Comparison of ENCODE assay signal across 15 cellular contexts in the genomic region with DNA sequence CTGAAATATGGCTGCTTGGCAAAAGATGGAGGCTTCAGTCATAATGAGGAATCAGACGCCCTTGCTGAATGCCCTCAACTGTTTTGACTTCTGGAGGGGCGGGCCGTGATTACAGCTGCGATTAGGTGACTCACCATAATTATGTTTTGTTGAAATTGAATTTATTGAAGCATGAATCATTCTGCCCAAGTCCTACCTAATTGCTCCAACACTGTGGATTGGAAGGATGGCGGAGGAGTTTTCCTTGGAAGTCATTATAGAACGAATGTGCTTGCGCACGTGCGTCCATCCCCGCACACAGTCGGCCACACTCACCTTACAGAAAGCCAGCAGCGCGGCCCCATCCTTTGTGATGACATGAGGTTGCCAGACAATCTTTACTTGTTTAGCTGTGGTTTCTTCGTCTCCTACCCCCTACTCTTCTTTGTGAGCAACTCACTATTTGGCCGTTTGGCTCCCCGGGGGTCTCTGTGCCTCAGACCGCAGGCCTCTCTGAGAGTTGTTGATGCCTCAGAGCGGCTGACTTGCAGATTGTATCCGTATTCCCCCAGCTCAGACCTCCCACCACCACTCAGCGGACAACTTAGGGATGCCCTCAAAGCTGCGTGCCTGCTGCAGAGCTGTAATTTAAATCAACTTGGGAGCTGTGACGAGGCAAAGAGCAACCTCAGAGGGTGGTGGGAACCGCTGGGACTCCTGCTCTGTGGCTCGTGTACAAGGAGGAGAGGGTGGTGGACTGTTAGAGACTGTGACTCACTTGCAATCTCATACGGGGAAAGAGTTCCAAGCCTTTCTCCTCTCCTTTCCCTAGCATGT.
DNase-seq lines count a peak whose midpoint lies in the region; ATAC-seq, FAIRE-seq and TF ChIP-seq lines count a peak whose summit lies in the region.
"Had no signal": no experiment of that assay in that cellular context is flagged by ENCODE, and none has a peak within 500 bp of the region (broad histone marks: within the 10 kb centered on the region; RNA-seq: fewer than 3 reads in every experiment).

No MANE protein-coding gene starts in this region.

- FAIRE-seq in H54 (lab: Jason Lieb, UNC), result no peak

- ATAC-seq in WTC11 (peak; percentile 55), HG03469 (IDR thresholded peaks at IDR 0.05; ENCODE audit: unreplicated experiment) (no peak)

- intact Hi-C loops in lower leg skin (cut with DNase I; ENCODE audit: low total_unique reads), result no loop called here
- intact Hi-C loops in esophagus squamous epithelium (cut with DNase I), result no loop called here
- intact Hi-C loops in transverse colon (cut with DNase I; ENCODE audit: low total_unique reads), result no loop called here

- TF ChIP-seq POLR2A in lower leg skin (IDR thresholded peaks at IDR 0.05) (no peak), H54 (IDR thresholded peaks at IDR 0.05; ENCODE audit: low read depth, low read length) (no peak), esophagus squamous epithelium (IDR thresholded peaks at IDR 0.05) (no peak), transverse colon (IDR thresholded peaks at IDR 0.05) (no peak)

- no peak overlapping the region for H3K27ac ChIP-seq in esophagus squamous epithelium
- H3K27ac ChIP-seq in transverse colon, result no peak overlapping the region
- H3K27ac ChIP-seq: KMS-11 had no signal

- CTCF ChIA-PET in WTC11 (lab: Charles Lee), result interaction anchor here (1.1 to 1.2 kb wide), 2 partner anchors 22 to 223 kb away, joined by 3 read pairs; no protein-coding TSS in a partner anchor

- H3K36me3 ChIP-seq in esophagus squamous epithelium (no peaks in the 10 kb centered on the region), transverse colon (no peaks in the 10 kb centered on the region)

- H3K9me3 Mint-ChIP-seq in WTC11, result peaks cover 6% of the 10 kb centered on the region

- POLR2A ChIA-PET in WTC11 (lab: Charles Lee), result no interaction called here

- WGBS in lower leg skin, 2 donors, result 50 to 57% methylated on average over 25 of the region's 25 CpGs
- WGBS in esophagus squamous epithelium, 2 donors, result 65 to 70% methylated on average over 23 to 24 of the region's 25 CpGs
- 60 to 72% methylated on average over 1 to 25 of the region's 25 CpGs for WGBS in transverse colon (ENCODE audit: low coverage in 1 of 2), 2 donors

- H3K4me1 Mint-ChIP-seq in WTC11, result 0 out of 2 replicates have a peak, but pooled peaks cover 4% of the 10 kb centered on the region

- no peaks in the 10 kb centered on the region for H3K36me3 Mint-ChIP-seq in WTC11
- H3K36me3 Mint-ChIP-seq: activated CD4-positive, alpha-beta memory T cell treated with anti-CD3 and anti-CD28 coated beads for 36 hours; CD14-positive monocyte had no signal

- H3K9me3 ChIP-seq in esophagus squamous epithelium (no peaks in the 10 kb centered on the region), transverse colon (no peaks in the 10 kb centered on the region)

- TF ChIP-seq CTCF in WTC11 (IDR thresholded peaks at IDR 0.05) (no peak), lower leg skin (IDR thresholded peaks at IDR 0.05) (no peak), esophagus squamous epithelium (IDR thresholded peaks at IDR 0.05) (no peak), transverse colon (IDR thresholded peaks at IDR 0.05) (no peak)

- no peak overlapping the region for H3K27ac Mint-ChIP-seq in WTC11
- H3K27ac Mint-ChIP-seq: activated CD4-positive, alpha-beta memory T cell treated with anti-CD3 and anti-CD28 coated beads for 36 hours; CD14-positive monocyte had no signal

- DNase-seq in DMS 273 treated with DMSO at 0.1 percent for 48 hours (lab: John Stamatoyannopoulos, UW) (peak; percentile 85), NCI-H1105 treated with DMSO at 0.1 percent for 48 hours (lab: John Stamatoyannopoulos, UW) (peak; percentile 48), WTC11 (ENCODE audit: low spot score) (peak; percentile 16), lower leg skin (ENCODE audit: low spot score in 2 of 2) (peak; percentile 53 to 86), H54 (ENCODE audit: insufficient read length, low spot score) (no peak), esophagus squamous epithelium (lab: John Stamatoyannopoulos, UW) (no peak), transverse colon (no peak)
- DNase-seq: activated CD4-positive, alpha-beta memory T cell treated with anti-CD3 and anti-CD28 coated beads for 36 hours; activated naive CD4-positive, alpha-beta T cell; kidney glomerular epithelial cell; NCI-H82; SW 1271 had no signal

- H3K27me3 Mint-ChIP-seq in WTC11 (ENCODE audit: low read depth), result no peaks in the 10 kb centered on the region; the same call in 1 of the 2 replicates
- H3K27me3 Mint-ChIP-seq: activated CD4-positive, alpha-beta memory T cell treated with anti-CD3 and anti-CD28 coated beads for 36 hours had no signal

- H3K4me3 ChIP-seq in lower leg skin (ENCODE audit: low read depth, poor library complexity, severe bottlenecking), result no peak overlapping the region
- no peak overlapping the region for H3K4me3 ChIP-seq in esophagus squamous epithelium
- H3K4me3 ChIP-seq in transverse colon, result no peak overlapping the region

- H3K27me3 ChIP-seq in esophagus squamous epithelium (no peaks in the 10 kb centered on the region), transverse colon (no peaks in the 10 kb centered on the region)

- no peak overlapping the region for H3K4me3 Mint-ChIP-seq in WTC11
- H3K4me3 Mint-ChIP-seq: activated CD4-positive, alpha-beta memory T cell treated with anti-CD3 and anti-CD28 coated beads for 36 hours had no signal

- TF ChIP-seq EP300 in transverse colon (IDR thresholded peaks at IDR 0.05; ENCODE audit: low read depth), result no peak

- in situ Hi-C loops in transverse colon (cut with MboI; ENCODE audit: low pct_ligation_motif_present in 1 of 4, low pct_unique_long_range_greater_than_20kb in 1 of 4, low sequenced_read_pairs in 3 of 4), result no loop called here

- H3K4me1 ChIP-seq in esophagus squamous epithelium, result no peaks in the 10 kb centered on the region
- no peaks in the 10 kb centered on the region for H3K4me1 ChIP-seq in transverse colon

TF ChIP-seq in WTC11, 78 proteins besides CTCF, POLR2A, EP300 and RAD21:
- TF ChIP-seq NR3C1 (CRISPR knock-in tag; conservative IDR thresholded peaks at IDR 0.05; ENCODE audit: low read depth) (no peak), ZNF121 (CRISPR knock-in tag; IDR thresholded peaks at IDR 0.05) (no peak), CREB1 (CRISPR knock-in tag; IDR thresholded peaks at IDR 0.05) (no peak), SOX15 (CRISPR knock-in tag; IDR thresholded peaks at IDR 0.05) (no peak)
- TF ChIP-seq, protein P1, sequence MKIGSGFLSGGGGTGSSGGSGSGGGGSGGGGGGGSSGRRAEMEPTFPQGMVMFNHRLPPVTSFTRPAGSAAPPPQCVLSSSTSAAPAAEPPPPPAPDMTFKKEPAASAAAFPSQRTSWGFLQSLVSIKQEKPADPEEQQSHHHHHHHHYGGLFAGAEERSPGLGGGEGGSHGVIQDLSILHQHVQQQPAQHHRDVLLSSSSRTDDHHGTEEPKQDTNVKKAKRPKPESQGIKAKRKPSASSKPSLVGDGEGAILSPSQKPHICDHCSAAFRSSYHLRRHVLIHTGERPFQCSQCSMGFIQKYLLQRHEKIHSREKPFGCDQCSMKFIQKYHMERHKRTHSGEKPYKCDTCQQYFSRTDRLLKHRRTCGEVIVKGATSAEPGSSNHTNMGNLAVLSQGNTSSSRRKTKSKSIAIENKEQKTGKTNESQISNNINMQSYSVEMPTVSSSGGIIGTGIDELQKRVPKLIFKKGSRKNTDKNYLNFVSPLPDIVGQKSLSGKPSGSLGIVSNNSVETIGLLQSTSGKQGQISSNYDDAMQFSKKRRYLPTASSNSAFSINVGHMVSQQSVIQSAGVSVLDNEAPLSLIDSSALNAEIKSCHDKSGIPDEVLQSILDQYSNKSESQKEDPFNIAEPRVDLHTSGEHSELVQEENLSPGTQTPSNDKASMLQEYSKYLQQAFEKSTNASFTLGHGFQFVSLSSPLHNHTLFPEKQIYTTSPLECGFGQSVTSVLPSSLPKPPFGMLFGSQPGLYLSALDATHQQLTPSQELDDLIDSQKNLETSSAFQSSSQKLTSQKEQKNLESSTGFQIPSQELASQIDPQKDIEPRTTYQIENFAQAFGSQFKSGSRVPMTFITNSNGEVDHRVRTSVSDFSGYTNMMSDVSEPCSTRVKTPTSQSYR (CRISPR knock-in tag; IDR thresholded peaks at IDR 0.05), result no peak
- TF ChIP-seq, protein P2, sequence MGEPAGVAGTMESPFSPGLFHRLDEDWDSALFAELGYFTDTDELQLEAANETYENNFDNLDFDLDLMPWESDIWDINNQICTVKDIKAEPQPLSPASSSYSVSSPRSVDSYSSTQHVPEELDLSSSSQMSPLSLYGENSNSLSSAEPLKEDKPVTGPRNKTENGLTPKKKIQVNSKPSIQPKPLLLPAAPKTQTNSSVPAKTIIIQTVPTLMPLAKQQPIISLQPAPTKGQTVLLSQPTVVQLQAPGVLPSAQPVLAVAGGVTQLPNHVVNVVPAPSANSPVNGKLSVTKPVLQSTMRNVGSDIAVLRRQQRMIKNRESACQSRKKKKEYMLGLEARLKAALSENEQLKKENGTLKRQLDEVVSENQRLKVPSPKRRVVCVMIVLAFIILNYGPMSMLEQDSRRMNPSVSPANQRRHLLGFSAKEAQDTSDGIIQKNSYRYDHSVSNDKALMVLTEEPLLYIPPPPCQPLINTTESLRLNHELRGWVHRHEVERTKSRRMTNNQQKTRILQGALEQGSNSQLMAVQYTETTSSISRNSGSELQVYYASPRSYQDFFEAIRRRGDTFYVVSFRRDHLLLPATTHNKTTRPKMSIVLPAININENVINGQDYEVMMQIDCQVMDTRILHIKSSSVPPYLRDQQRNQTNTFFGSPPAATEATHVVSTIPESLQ (CRISPR knock-in tag; IDR thresholded peaks at IDR 0.05), result no peak
- TF ChIP-seq, protein P3, sequence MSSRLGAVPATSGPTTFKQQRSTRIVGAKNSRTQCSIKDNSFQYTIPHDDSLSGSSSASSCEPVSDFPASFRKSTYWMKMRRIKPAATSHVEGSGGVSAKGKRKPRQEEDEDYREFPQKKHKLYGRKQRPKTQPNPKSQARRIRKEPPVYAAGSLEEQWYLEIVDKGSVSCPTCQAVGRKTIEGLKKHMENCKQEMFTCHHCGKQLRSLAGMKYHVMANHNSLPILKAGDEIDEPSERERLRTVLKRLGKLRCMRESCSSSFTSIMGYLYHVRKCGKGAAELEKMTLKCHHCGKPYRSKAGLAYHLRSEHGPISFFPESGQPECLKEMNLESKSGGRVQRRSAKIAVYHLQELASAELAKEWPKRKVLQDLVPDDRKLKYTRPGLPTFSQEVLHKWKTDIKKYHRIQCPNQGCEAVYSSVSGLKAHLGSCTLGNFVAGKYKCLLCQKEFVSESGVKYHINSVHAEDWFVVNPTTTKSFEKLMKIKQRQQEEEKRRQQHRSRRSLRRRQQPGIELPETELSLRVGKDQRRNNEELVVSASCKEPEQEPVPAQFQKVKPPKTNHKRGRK (CRISPR knock-in tag; IDR thresholded peaks at IDR 0.05; ENCODE audit: borderline replicate concordance), result no peak

Comparison
In these comparisons a context has a peak if more than half of its experiments do, and no peak if none do; other contexts are left out.
1. DNase-seq: peak in DMS 273 treated with DMSO at 0.1 percent for 48 hours (single experiment), NCI-H1105 treated with DMSO at 0.1 percent for 48 hours (single experiment), WTC11 (single experiment) and lower leg skin (2 of 2); none in H54 (single experiment), esophagus squamous epithelium (single experiment) and transverse colon (single experiment).